In the genomic region with DNA sequence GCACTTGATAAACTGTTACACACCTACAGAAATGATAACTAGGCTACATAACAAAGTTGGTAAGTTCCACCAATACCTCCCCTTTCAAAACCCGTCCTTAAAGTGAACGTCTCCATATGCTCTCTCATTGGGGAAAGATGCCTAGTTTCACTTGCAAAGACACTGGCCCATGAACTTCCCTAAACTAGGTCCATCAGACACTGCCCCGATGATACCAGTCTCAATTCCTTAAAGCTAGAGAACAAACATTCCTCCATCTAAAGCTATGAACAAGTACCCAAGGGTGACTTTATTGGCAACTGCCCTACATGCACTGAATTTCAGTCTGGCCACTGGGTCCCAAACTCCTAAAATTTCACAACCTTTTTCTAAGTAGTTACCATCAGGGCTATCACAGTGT, we compare ENCODE assay signal across 19 cellular contexts. TPM values are rescaled to one million over a fixed set of nuclear protein-coding genes. Genes with fewer than 3 reads are reported as not detected.
DNase-seq lines count a peak whose midpoint lies in the region; ATAC-seq and TF ChIP-seq lines count a peak whose summit lies in the region.
"Had no signal": no experiment of that assay in that cellular context is flagged by ENCODE, and none has a peak within 500 bp of the region (broad histone marks: within the 10 kb centered on the region; RNA-seq: fewer than 3 reads in every experiment).

No MANE protein-coding gene starts in this region.

- no peaks in the 10 kb centered on the region for H3K27me3 ChIP-seq in CD4-positive, alpha-beta T cell (ENCODE audit: control insufficient read depth, insufficient read depth, low read length)
- H3K27me3 ChIP-seq in HUES48 (ENCODE audit: control insufficient read depth, insufficient read depth, low read length): no peaks in the 10 kb centered on the region
- H3K27me3 ChIP-seq: heart right ventricle, suprapubic skin had no signal

- no peak overlapping the region for H3K4me3 ChIP-seq in HUES48 (ENCODE audit: low read depth, low read length)
- H3K4me3 ChIP-seq: heart right ventricle, suprapubic skin had no signal

- H3K27me3 Mint-ChIP-seq in CD4-positive, alpha-beta T cell: no peaks in the 10 kb centered on the region
- H3K27me3 Mint-ChIP-seq in activated T-helper 17 cell treated with anti-CD3 and anti-CD28 coated beads, Interleukin-2, amount 50 U/mL, for 72 hours: no peaks in the 10 kb centered on the region
- H3K27me3 Mint-ChIP-seq in naive thymus-derived CD8-positive, alpha-beta T cell: no peaks in the 10 kb centered on the region
- H3K27me3 Mint-ChIP-seq: progenitor cell of endocrine pancreas had no signal

- POLR2A ChIA-PET in CD4-positive, alpha-beta T cell (lab: Charles Lee): no interaction called here
- POLR2A ChIA-PET in naive thymus-derived CD8-positive, alpha-beta T cell (lab: Charles Lee): interaction anchor here (0.6 kb wide), 2 partner anchors 19 to 104 kb away, joined by 4 to 6 read pairs; no protein-coding TSS in a partner anchor

- ATAC-seq in CD4-positive, alpha-beta T cell (ENCODE audit: poor library complexity): no peak
- no peak for ATAC-seq in activated T-helper 17 cell treated with anti-CD3 and anti-CD28 coated beads, Interleukin-2, amount 50 U/mL, for 72 hours (replicated peaks)
- no peak for ATAC-seq in naive thymus-derived CD8-positive, alpha-beta T cell
- no peak for ATAC-seq in GM21529 (IDR thresholded peaks at IDR 0.05; ENCODE audit: unreplicated experiment)
- ATAC-seq: esophagus mucosa, Panc1 had no signal

- H3K36me3 ChIP-seq in HUES48 (ENCODE audit: control insufficient read depth, insufficient read depth, low read length): peaks cover 4% of the 10 kb centered on the region; the same call in 1 of the 2 replicates
- H3K36me3 ChIP-seq: suprapubic skin had no signal

- H3K9ac ChIP-seq in HUES48 (ENCODE audit: low read depth, low read length): no peak overlapping the region

- CTCF ChIA-PET in CD4-positive, alpha-beta T cell (lab: Charles Lee): no interaction called here

- H3K36me3 Mint-ChIP-seq in CD4-positive, alpha-beta T cell (ENCODE audit: low read depth): peaks cover 45% of the 10 kb centered on the region
- H3K36me3 Mint-ChIP-seq in activated T-helper 17 cell treated with anti-CD3 and anti-CD28 coated beads, Interleukin-2, amount 50 U/mL, for 72 hours (ENCODE audit: low read depth): peaks cover 65% of the 10 kb centered on the region
- peaks cover 2 to 36% (median 3%) of the 10 kb centered on the region in 3 donors for H3K36me3 Mint-ChIP-seq in naive thymus-derived CD8-positive, alpha-beta T cell

- H3K4me1 Mint-ChIP-seq in CD4-positive, alpha-beta T cell (ENCODE audit: low read depth): peaks cover 93% of the 10 kb centered on the region
- peaks cover 48% of the 10 kb centered on the region for H3K4me1 Mint-ChIP-seq in activated T-helper 17 cell treated with anti-CD3 and anti-CD28 coated beads, Interleukin-2, amount 50 U/mL, for 72 hours
- peaks cover 43 to 94% (median 84%) of the 10 kb centered on the region in 4 donors for H3K4me1 Mint-ChIP-seq in naive thymus-derived CD8-positive, alpha-beta T cell

- H3K27ac Mint-ChIP-seq in CD4-positive, alpha-beta T cell: peak overlapping the region; percentile 53
- peak overlapping the region; percentile 44 for H3K27ac Mint-ChIP-seq in activated T-helper 17 cell treated with anti-CD3 and anti-CD28 coated beads, Interleukin-2, amount 50 U/mL, for 72 hours
- H3K27ac Mint-ChIP-seq in naive thymus-derived CD8-positive, alpha-beta T cell: peak overlapping the region; percentile 22 to 91 (median 73)
- H3K27ac Mint-ChIP-seq: progenitor cell of endocrine pancreas; T-helper 1 cell treated with Interleukin-12 subunit alpha and Interleukin-12 subunit beta and Interleukin-4 antibody, amounts not matched to agents 30 μg/mL and 1 μg/mL, for 36 hours had no signal

- peaks cover 70% of the 10 kb centered on the region for H3K4me1 ChIP-seq in HUES48 (ENCODE audit: control insufficient read depth, insufficient read depth, low read length)

- no peak for DNase-seq in CD4-positive, alpha-beta T cell
- DNase-seq in naive thymus-derived CD8-positive, alpha-beta T cell: no peak
- DNase-seq in anterior cingulate cortex (lab: John Stamatoyannopoulos, UW) (no peak), NCI-H2081 (lab: John Stamatoyannopoulos, UW) (no peak)
- DNase-seq: activated CD4-positive, alpha-beta T cell treated with anti-CD3 and anti-CD28 coated beads for 4 hours; EL; heart right ventricle; kidney; NCI-H1417; NCI-H446 had no signal

- peak overlapping the region; percentile 35 for H3K4me3 Mint-ChIP-seq in CD4-positive, alpha-beta T cell
- H3K4me3 Mint-ChIP-seq in activated T-helper 17 cell treated with anti-CD3 and anti-CD28 coated beads, Interleukin-2, amount 50 U/mL, for 72 hours: peak overlapping the region; percentile 35
- H3K4me3 Mint-ChIP-seq in naive thymus-derived CD8-positive, alpha-beta T cell: peak overlapping the region in 9 of 10 donors; percentile 25 to 74 (median 51)
- H3K4me3 Mint-ChIP-seq: T-helper 1 cell treated with Interleukin-12 subunit alpha and Interleukin-12 subunit beta and Interleukin-4 antibody, amounts not matched to agents 30 μg/mL and 1 μg/mL, for 36 hours had no signal

- no peak for TF ChIP-seq CTCF in CD4-positive, alpha-beta T cell (IDR thresholded peaks at IDR 0.05)

- H3K27ac ChIP-seq in CD4-positive, alpha-beta T cell (ENCODE audit: low read depth, low read length): no peak overlapping the region
- H3K27ac ChIP-seq in HUES48 (ENCODE audit: low read depth, low read length): peak overlapping the region; percentile 5
- H3K27ac ChIP-seq: C4-2B, heart right ventricle, suprapubic skin had no signal

- H3K9me3 ChIP-seq in CD4-positive, alpha-beta T cell (ENCODE audit: control insufficient read depth, low read length): no peaks in the 10 kb centered on the region
- no peaks in the 10 kb centered on the region for H3K9me3 ChIP-seq in HUES48 (ENCODE audit: control insufficient read depth, insufficient read depth, low read length)
- H3K9me3 ChIP-seq: heart right ventricle, suprapubic skin had no signal

- intact Hi-C loops in CD4-positive, alpha-beta T cell (cut with DNase I, micrococcal nuclease): loop anchor here in 1 of 2 experiments (5.0 kb wide), 1 partner anchor 36 kb away; no protein-coding TSS in a partner anchor

- no peaks in the 10 kb centered on the region for H3K9me3 Mint-ChIP-seq in CD4-positive, alpha-beta T cell
- no peaks in the 10 kb centered on the region for H3K9me3 Mint-ChIP-seq in activated T-helper 17 cell treated with anti-CD3 and anti-CD28 coated beads, Interleukin-2, amount 50 U/mL, for 72 hours
- no peaks in the 10 kb centered on the region for H3K9me3 Mint-ChIP-seq in naive thymus-derived CD8-positive, alpha-beta T cell
- H3K9me3 Mint-ChIP-seq: T-helper 1 cell treated with Interleukin-12 subunit alpha and Interleukin-12 subunit beta and Interleukin-4 antibody, amounts not matched to agents 30 μg/mL and 1 μg/mL, for 36 hours had no signal

RNA-seq across cellular contexts. Expression of a gene that starts 39.9 kb away (rescaled TPM):
- 100 to 1,000 TPM in 1 of 2 experiments, 10 to 100 TPM in 1; 93.1 to 101 TPM for total RNA-seq in CD4-positive, alpha-beta T cell
- total RNA-seq in activated T-helper 17 cell treated with anti-CD3 and anti-CD28 coated beads, Interleukin-2, amount 50 U/mL, for 72 hours: 10 to 100 TPM; 32.0 to 48.9 TPM
- total RNA-seq in naive thymus-derived CD8-positive, alpha-beta T cell: 100 to 1,000 TPM; 101 to 103 TPM
- 100 to 1,000 TPM in 1 of 3 donors, 10 to 100 TPM in 2; 59.1 to 137 (median 86.5) TPM for polyA plus RNA-seq in naive thymus-derived CD8-positive, alpha-beta T cell
